In the genomic region with DNA sequence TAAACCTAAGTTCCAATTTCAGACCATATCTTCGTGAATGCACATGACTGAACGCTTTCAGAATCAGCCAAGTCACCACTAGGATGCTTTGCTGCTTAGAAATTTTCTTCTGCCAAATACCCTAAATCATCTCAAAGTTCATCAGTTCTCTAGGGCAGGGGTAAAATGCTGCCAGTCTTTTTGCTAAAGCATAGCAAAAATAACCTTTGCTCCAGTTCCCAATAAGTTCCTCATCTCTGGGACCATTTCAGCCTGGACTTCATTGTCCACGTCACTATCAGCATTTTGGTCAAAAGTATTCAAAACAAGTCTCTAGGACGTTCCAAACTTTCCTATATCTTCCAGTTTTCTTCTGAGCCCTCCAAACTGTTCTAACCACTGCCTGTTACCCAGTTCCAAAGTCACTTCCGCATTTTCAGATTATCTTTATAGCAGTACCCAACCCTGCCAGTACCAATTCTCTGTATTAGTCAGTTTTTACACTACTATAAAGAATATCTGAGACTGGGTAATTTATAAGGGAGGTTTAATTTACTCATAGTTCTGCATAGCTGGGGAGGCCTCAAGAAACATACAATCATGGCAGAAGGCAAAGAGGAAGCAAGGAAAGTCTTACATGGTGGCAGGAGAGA, we compare ENCODE assay signal across 20 cellular contexts.
"Had no signal": no experiment of that assay in that cellular context is flagged by ENCODE, and none has a peak within 500 bp of the region (broad histone marks: within the 10 kb centered on the region; RNA-seq: fewer than 3 reads in every experiment).

No MANE protein-coding gene starts in this region.

- FAIRE-seq: urothelium cell line had no signal

- ATAC-seq: activated T-cell treated with anti-CD3 and anti-CD28 coated beads, Interleukin-2, amount 50 U/mL, for 72 hours; effector memory CD8-positive, alpha-beta T cell; gastrocnemius medialis; heart left ventricle; left cardiac atrium; stimulated activated memory B cell treated with anti-CD40 and anti-IgM and Interleukin-4, amounts not matched to agents 10 μg/mL and 1 μg/mL and 100 μg/mL, for 72 hours had no signal

- H3K27ac ChIP-seq: breast epithelium, epithelial cell of prostate, heart left ventricle, tibial artery had no signal

- H3K27me3 ChIP-seq: breast epithelium, gastrocnemius medialis, heart left ventricle, tibial artery had no signal

- H3K4me1 ChIP-seq: breast epithelium had no signal

- DNase-seq: activated CD4-positive, alpha-beta memory T cell treated with anti-CD3 and anti-CD28 coated beads for 36 hours; activated CD4-positive, alpha-beta T cell treated with anti-CD3 and anti-CD28 coated beads for 1 hour; activated gamma-delta T cell treated with Interleukin-2 at 50 U/mL for 16 hours; activated naive CD8-positive, alpha-beta T cell treated with anti-CD3 and anti-CD28 coated beads, Interleukin-2, amount 10 ng/mL, durations not matched to agents 7 days and 5 days; activated T-cell treated with anti-CD3 and anti-CD28 coated beads, Interleukin-2, amount 50 U/mL, for 72 hours; aorta; dermis blood vessel endothelial cell; effector memory CD8-positive, alpha-beta T cell; gastrocnemius medialis; left cardiac atrium; naive B cell; retina; stimulated activated CD4-positive, alpha-beta T cell treated with anti-CD3 and anti-CD28 coated beads, Interleukin-2, amount 100 ng/mL, for 48 hours; tibial artery had no signal

- H3K9me3 ChIP-seq: gastrocnemius medialis, tibial artery had no signal

- H3K4me3 ChIP-seq: breast epithelium, gastrocnemius medialis, heart left ventricle, lung, tibial artery had no signal

- H3K36me3 ChIP-seq: breast epithelium, gastrocnemius medialis, tibial artery had no signal
